1 cellular context compared by ENCODE assay signal in the genomic region with DNA sequence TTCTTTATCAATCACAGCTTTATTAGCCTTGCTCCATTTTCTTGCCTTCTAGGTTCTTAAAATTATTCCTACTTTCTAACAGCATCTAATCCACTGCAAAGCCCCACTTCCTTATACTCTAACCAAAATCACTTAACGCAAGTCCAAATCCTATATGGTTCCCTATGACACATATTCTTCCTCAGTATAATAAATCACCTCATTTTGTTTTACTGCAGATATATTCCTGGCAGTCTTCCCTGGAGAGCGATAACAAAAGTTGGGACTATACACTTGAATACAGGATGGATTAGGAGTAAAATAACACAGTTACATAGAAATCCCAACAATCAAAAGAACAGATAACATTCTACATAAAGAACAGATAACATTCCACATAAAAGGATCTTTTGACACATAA.
TF ChIP-seq lines count a peak whose summit lies in the region.

No MANE protein-coding gene starts in this region.

TF ChIP-seq in A549, 52 proteins besides CTCF, POLR2A, EP300 and RAD21 (continued from another document):
- TF ChIP-seq, protein P1, sequence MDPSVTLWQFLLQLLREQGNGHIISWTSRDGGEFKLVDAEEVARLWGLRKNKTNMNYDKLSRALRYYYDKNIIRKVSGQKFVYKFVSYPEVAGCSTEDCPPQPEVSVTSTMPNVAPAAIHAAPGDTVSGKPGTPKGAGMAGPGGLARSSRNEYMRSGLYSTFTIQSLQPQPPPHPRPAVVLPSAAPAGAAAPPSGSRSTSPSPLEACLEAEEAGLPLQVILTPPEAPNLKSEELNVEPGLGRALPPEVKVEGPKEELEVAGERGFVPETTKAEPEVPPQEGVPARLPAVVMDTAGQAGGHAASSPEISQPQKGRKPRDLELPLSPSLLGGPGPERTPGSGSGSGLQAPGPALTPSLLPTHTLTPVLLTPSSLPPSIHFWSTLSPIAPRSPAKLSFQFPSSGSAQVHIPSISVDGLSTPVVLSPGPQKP (IDR thresholded peaks at IDR 0.05; ENCODE audit: low read depth, low read length), result no peak
- TF ChIP-seq CBX8 (IDR thresholded peaks at IDR 0.05) (no peak), BHLHE40 (IDR thresholded peaks at IDR 0.05; ENCODE audit: low read depth, low read length) (no peak), PHF8 (IDR thresholded peaks at IDR 0.05; ENCODE audit: borderline replicate concordance, low read depth) (no peak), CBX2 (IDR thresholded peaks at IDR 0.05; ENCODE audit: borderline replicate concordance, low read depth) (no peak), TFCP2L1 (CRISPR knock-in tag; IDR thresholded peaks at IDR 0.05) (no peak), ZC3H11A (IDR thresholded peaks at IDR 0.05) (no peak), JUNB (IDR thresholded peaks at IDR 0.05) (no peak), ZSCAN20 (CRISPR knock-in tag; IDR thresholded peaks at IDR 0.05) (no peak), ZFP36 (IDR thresholded peaks at IDR 0.05; ENCODE audit: borderline replicate concordance, partially characterized antibody) (no peak)
- TF ChIP-seq, protein P2, sequence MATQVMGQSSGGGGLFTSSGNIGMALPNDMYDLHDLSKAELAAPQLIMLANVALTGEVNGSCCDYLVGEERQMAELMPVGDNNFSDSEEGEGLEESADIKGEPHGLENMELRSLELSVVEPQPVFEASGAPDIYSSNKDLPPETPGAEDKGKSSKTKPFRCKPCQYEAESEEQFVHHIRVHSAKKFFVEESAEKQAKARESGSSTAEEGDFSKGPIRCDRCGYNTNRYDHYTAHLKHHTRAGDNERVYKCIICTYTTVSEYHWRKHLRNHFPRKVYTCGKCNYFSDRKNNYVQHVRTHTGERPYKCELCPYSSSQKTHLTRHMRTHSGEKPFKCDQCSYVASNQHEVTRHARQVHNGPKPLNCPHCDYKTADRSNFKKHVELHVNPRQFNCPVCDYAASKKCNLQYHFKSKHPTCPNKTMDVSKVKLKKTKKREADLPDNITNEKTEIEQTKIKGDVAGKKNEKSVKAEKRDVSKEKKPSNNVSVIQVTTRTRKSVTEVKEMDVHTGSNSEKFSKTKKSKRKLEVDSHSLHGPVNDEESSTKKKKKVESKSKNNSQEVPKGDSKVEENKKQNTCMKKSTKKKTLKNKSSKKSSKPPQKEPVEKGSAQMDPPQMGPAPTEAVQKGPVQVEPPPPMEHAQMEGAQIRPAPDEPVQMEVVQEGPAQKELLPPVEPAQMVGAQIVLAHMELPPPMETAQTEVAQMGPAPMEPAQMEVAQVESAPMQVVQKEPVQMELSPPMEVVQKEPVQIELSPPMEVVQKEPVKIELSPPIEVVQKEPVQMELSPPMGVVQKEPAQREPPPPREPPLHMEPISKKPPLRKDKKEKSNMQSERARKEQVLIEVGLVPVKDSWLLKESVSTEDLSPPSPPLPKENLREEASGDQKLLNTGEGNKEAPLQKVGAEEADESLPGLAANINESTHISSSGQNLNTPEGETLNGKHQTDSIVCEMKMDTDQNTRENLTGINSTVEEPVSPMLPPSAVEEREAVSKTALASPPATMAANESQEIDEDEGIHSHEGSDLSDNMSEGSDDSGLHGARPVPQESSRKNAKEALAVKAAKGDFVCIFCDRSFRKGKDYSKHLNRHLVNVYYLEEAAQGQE (IDR thresholded peaks at IDR 0.05), result no peak
- TF ChIP-seq, protein P3, sequence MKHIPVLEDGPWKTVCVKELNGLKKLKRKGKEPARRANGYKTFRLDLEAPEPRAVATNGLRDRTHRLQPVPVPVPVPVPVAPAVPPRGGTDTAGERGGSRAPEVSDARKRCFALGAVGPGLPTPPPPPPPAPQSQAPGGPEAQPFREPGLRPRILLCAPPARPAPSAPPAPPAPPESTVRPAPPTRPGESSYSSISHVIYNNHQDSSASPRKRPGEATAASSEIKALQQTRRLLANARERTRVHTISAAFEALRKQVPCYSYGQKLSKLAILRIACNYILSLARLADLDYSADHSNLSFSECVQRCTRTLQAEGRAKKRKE (CRISPR knock-in tag; IDR thresholded peaks at IDR 0.05; ENCODE audit: low read depth), result no peak
- TF ChIP-seq, protein P4, sequence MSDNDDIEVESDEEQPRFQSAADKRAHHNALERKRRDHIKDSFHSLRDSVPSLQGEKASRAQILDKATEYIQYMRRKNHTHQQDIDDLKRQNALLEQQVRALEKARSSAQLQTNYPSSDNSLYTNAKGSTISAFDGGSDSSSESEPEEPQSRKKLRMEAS (IDR thresholded peaks at IDR 0.05), result no peak
